In genomic region chr5:103490340-103490739, GRCh38 we compare ENCODE assay signal across 7 cellular contexts.
"Had no signal": no experiment of that assay in that cellular context is flagged by ENCODE, and none has a peak within 500 bp of the region (broad histone marks: within the 10 kb centered on the region; RNA-seq: fewer than 3 reads in every experiment).

No MANE protein-coding gene starts in this region.

- DNase-seq: GOT3, IMR-90, KG1 had no signal

- H3K36me3 ChIP-seq: HAP-1 had no signal

- H3K9me3 ChIP-seq: HAP-1 had no signal

- H3K4me3 ChIP-seq: HAP-1, K562 had no signal

- ATAC-seq: HCT116, K562 had no signal

- FAIRE-seq: H54, K562 had no signal
